Comparison of ENCODE assay signal across 1 cellular context in the genomic region with DNA sequence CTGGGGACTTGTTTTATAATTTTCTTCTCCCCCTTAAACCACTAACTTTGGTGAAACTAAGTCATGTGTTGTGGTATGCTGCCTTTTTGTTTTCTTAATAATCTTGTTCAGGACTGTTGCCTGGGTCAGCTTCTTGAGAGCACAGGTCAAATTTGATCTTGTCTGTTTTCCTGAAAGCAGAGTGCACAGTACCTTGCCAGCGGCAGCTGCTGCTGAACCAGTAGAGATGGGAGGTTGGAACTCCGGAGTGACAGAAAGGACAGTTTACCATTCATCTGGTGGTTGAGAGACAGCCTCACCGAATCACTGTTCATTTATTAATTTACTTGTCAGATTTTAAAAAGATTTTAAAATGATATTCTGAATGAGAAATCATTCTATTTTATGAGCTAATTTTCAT.
TF ChIP-seq lines count a peak whose summit lies in the region.

No MANE protein-coding gene starts in this region.

TF ChIP-seq in GM23338, 12 proteins besides CTCF, POLR2A, EP300 and RAD21 (continued from another document):
- TF ChIP-seq JUNB (IDR thresholded peaks at IDR 0.05; ENCODE audit: unreplicated experiment) = no peak
